Comparison of ENCODE assay signal across 23 cellular contexts in the genomic region with DNA sequence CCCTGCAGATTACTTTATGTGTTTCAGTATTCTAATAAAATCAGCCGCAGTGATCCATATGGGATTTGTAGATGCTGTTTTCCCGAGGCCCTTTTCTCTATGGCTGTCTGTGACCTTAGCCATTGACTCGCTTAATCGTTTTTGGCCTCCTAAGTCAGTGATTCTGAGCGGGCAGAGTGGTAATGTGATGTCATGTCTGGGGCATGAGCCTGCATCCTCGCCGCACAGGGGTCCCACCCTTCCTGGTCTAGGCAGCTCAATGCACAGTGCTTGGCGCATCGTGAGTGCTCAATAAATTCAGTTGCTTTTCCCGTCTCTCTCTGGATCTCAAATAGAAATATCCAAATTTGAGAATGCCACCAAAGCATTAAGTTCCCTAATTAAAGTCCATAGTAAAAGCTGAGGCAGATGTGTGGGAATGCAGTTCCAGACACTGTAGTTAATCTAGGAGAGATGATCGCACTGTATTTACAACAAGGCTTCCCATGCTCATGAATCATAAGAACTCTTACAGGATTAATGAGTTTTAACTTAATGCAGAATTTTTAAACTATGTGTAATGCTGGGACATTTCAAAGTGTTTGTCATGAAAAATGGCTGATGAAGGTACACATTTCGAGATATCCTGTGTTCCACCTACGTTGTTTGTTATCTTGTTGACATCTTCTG. TPM values are rescaled to one million over a fixed set of nuclear protein-coding genes. Genes with fewer than 3 reads are reported as not detected.
A peak's percentile ranks its signal among the peaks of the same experiment; 100 is the strongest.
DNase-seq lines count a peak whose midpoint lies in the region; TF ChIP-seq lines count a peak whose summit lies in the region.
"Had no signal": no experiment of that assay in that cellular context is flagged by ENCODE, and none has a peak within 500 bp of the region (broad histone marks: within the 10 kb centered on the region; RNA-seq: fewer than 3 reads in every experiment).

No MANE protein-coding gene starts in this region.

- H3K9me3 Mint-ChIP-seq in HFFc6 (no peaks in the 10 kb centered on the region), CD14-positive monocyte (peaks cover 0 to 2% (median 0%) of the 10 kb centered on the region in 7 donors)
- H3K9me3 Mint-ChIP-seq: activated T-helper 17 cell treated with anti-CD3 and anti-CD28 coated beads, Interleukin-2, amount 50 U/mL, for 72 hours; nephron; T-helper 2 cell treated with Interferon-gamma antibody and Interleukin-4, amounts not matched to agents 5 μg/mL and 100 μg/mL, for 36 hours had no signal

- H3K4me1 Mint-ChIP-seq in HFFc6 (ENCODE audit: low read depth): peaks cover 96% of the 10 kb centered on the region
- H3K4me1 Mint-ChIP-seq in CD14-positive monocyte: no peaks in the 10 kb centered on the region
- H3K4me1 Mint-ChIP-seq: activated T-helper 17 cell treated with anti-CD3 and anti-CD28 coated beads, Interleukin-2, amount 50 U/mL, for 72 hours had no signal

- 96 to 97% methylated on average over 6 to 7 of the region's 13 CpGs for WGBS in mesodermal cell (ENCODE audit: insufficient coverage in 2 of 2), 2 experiments

- TF ChIP-seq CTCF in AG09309 (IDR thresholded peaks at IDR 0.05; ENCODE audit: control insufficient read depth, insufficient read depth, low read depth, low read length, missing control alignments) (no peak), HFFc6 (IDR thresholded peaks at IDR 0.05) (no peak), CD14-positive monocyte (IDR thresholded peaks at IDR 0.05) (no peak)

- intact Hi-C loops in CD14-positive monocyte (cut with micrococcal nuclease): no loop called here

- peaks cover 26% of the 10 kb centered on the region for H3K4me1 ChIP-seq in mesodermal cell (ENCODE audit: control insufficient read depth, insufficient read depth, low read length, poor library complexity, severe bottlenecking)
- H3K4me1 ChIP-seq: esophagus muscularis mucosa, right atrium auricular region, SJCRH30, tibial artery had no signal

- H3K27ac ChIP-seq in mesodermal cell (ENCODE audit: low read depth, low read length, severe bottlenecking): peak overlapping the region; percentile 36
- H3K27ac ChIP-seq: esophagus muscularis mucosa, right atrium auricular region, SJCRH30, tibial artery had no signal

- DNase-seq in AG09309 (ENCODE audit: low read depth) (peak; percentile 31), HFFc6 (peak; percentile 87), astrocyte of the hippocampus (ENCODE audit: low read depth, low spot score) (peak; percentile 44), SKM-1 (lab: John Stamatoyannopoulos, UW; ENCODE audit: unreplicated experiment) (no peak), COLO829 (ENCODE audit: low spot score) (no peak), retina (no peak), CD14-positive monocyte (ENCODE audit: low spot score) (no peak)
- DNase-seq: activated CD4-positive, alpha-beta T cell treated with anti-CD3 and anti-CD28 coated beads for 1 hour; central memory CD4-positive, alpha-beta T cell; COR-L47; hippocampal formation; kidney glomerular epithelial cell; NCI-H1092 treated with DMSO at 0.1 percent for 48 hours; NCI-H524 treated with DMSO at 0.1 percent for 48 hours; SJCRH30; stimulated activated naive CD4-positive, alpha-beta T cell; tibial artery had no signal

- H3K27ac Mint-ChIP-seq in HFFc6: peak overlapping the region; percentile 95
- H3K27ac Mint-ChIP-seq in CD14-positive monocyte: no peak overlapping the region
- H3K27ac Mint-ChIP-seq: activated T-helper 17 cell treated with anti-CD3 and anti-CD28 coated beads, Interleukin-2, amount 50 U/mL, for 72 hours; T-helper 2 cell treated with Interferon-gamma antibody and Interleukin-4, amounts not matched to agents 5 μg/mL and 100 μg/mL, for 36 hours had no signal

- H3K36me3 Mint-ChIP-seq in HFFc6 (ENCODE audit: low read depth): peaks cover 48% of the 10 kb centered on the region
- H3K36me3 Mint-ChIP-seq in CD14-positive monocyte: peaks cover 0 to 2% of the 10 kb centered on the region in 2 donors

- H3K36me3 ChIP-seq in mesodermal cell (ENCODE audit: control insufficient read depth, insufficient read depth, low read length): peaks cover 78% of the 10 kb centered on the region
- H3K36me3 ChIP-seq: esophagus muscularis mucosa, right atrium auricular region, tibial artery had no signal

- H3K4me3 ChIP-seq in AG09309 (ENCODE audit: control insufficient read depth, low read depth, low read length) (no peak overlapping the region), mesodermal cell (ENCODE audit: extremely low read depth, insufficient read depth, low read length, poor library complexity, severe bottlenecking) (no peak overlapping the region)
- H3K4me3 ChIP-seq: esophagus muscularis mucosa, right atrium auricular region, SJCRH30, tibial artery had no signal

- H3K9me3 ChIP-seq in mesodermal cell (ENCODE audit: control insufficient read depth, low read length): no peaks in the 10 kb centered on the region
- H3K9me3 ChIP-seq: esophagus muscularis mucosa, right atrium auricular region, SJCRH30, tibial artery had no signal

- H3K27me3 Mint-ChIP-seq in HFFc6 (ENCODE audit: insufficient read depth) (peaks cover 4% of the 10 kb centered on the region; the same call in 1 of the 2 replicates), CD14-positive monocyte (ENCODE audit: low read depth in 3 of 3) (peaks cover 0 to 1% (median 0%) of the 10 kb centered on the region in 3 donors)

- H3K4me3 Mint-ChIP-seq in HFFc6 (peak overlapping the region; percentile 81), CD14-positive monocyte (no peak overlapping the region)
- H3K4me3 Mint-ChIP-seq: activated T-helper 17 cell treated with anti-CD3 and anti-CD28 coated beads, Interleukin-2, amount 50 U/mL, for 72 hours; nephron; T-helper 2 cell treated with Interferon-gamma antibody and Interleukin-4, amounts not matched to agents 5 μg/mL and 100 μg/mL, for 36 hours had no signal

RNA-seq across cellular contexts. Expression of a gene that starts 29.3 kb away (rescaled TPM):
- 100 to 1,000 TPM in 5 of 6 experiments, 10 to 100 TPM in 1; 83.8 to 170 (median 167) TPM for total RNA-seq in HFFc6 (2021; fragmentation: NEBNext Ultra II Directional; extraction: Animal tissue kit (Norgen Biotek cat#: 25700))
- 370 TPM for polyA plus RNA-seq in mesodermal cell (2013, experiment 1 of 2)
- polyA plus RNA-seq in mesodermal cell (2013, experiment 2 of 2): 394 TPM
- not detected for polyA plus RNA-seq in CD14-positive monocyte
- total RNA-seq: activated T-helper 17 cell treated with anti-CD3 and anti-CD28 coated beads, Interleukin-2, amount 50 U/mL, for 72 hours; right atrium auricular region had no signal

Comparison
In these comparisons a context has a peak if more than half of its experiments do, and no peak if none do; other contexts are left out.
1. DNase-seq: peak in AG09309 (single experiment), HFFc6 (single experiment) and astrocyte of the hippocampus (single experiment); none in SKM-1 (single experiment), COLO829 (single experiment), retina (single experiment) and CD14-positive monocyte (single experiment).